9 cellular contexts compared by ENCODE assay signal in the genomic region with DNA sequence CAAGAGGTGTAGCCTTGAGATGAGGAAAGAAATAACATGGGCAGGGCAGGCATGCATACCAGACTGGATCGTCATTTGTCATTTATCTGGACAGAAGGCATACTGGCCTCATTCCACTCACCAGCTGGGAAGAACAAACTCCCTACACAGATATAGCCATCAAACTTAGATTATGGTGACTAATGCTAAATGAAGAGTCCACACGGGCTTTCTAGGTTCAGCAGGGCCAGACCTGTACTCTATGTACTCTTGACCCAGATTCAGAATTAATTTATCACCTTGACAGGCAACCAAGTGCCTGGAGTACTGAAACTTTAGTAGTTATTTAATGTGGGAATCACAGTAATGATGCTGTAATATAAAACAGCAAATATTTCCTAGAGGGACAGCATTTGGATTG. TPM values are rescaled to one million over a fixed set of nuclear protein-coding genes. Genes with fewer than 3 reads are reported as not detected.
DNase-seq lines count a peak whose midpoint lies in the region; ATAC-seq and TF ChIP-seq lines count a peak whose summit lies in the region.
"Had no signal": no experiment of that assay in that cellular context is flagged by ENCODE, and none has a peak within 500 bp of the region (broad histone marks: within the 10 kb centered on the region; RNA-seq: fewer than 3 reads in every experiment).

No MANE protein-coding gene starts in this region.

- no peak overlapping the region for H3K4me3 ChIP-seq in heart left ventricle
- H3K4me3 ChIP-seq in skeletal muscle cell (ENCODE audit: low read depth, low read length), result no peak overlapping the region

- no peak overlapping the region for H3K27ac Mint-ChIP-seq in endothelial cell (ENCODE audit: unreplicated experiment)

- TF ChIP-seq POLR2A in heart left ventricle (IDR thresholded peaks at IDR 0.05), result no peak

- no peaks in the 10 kb centered on the region for H3K36me3 ChIP-seq in heart left ventricle

- ATAC-seq in heart left ventricle, result peak; percentile 76 to 95 (median 91)
- ATAC-seq in HG03280 (IDR thresholded peaks at IDR 0.05; ENCODE audit: unreplicated experiment), result no peak

- TF ChIP-seq CTCF in heart left ventricle (IDR thresholded peaks at IDR 0.05) (no peak), endothelial cell (IDR thresholded peaks at IDR 0.05; ENCODE audit: unreplicated experiment) (no peak)

- intact Hi-C loops in heart left ventricle (cut with DNase I), result loop anchor here in 2 of 10 donors (2.0 to 5.0 kb wide), 2 partner anchors 60 to 183 kb away; no protein-coding TSS in a partner anchor

- peak overlapping the region in 7 of 12 donors; percentile 9 to 50 (median 21) for H3K27ac ChIP-seq in heart left ventricle

- WGBS in heart left ventricle, 4 donors, result 8 to 24% (median 13%) methylated on average over 2 of the region's 2 CpGs

- peaks cover 3% of the 10 kb centered on the region for H3K27me3 Mint-ChIP-seq in endothelial cell (ENCODE audit: unreplicated experiment)

- H3K36me3 Mint-ChIP-seq in endothelial cell (ENCODE audit: low read depth, unreplicated experiment), result no peaks in the 10 kb centered on the region
- H3K36me3 Mint-ChIP-seq: naive B cell had no signal

- H3K4me1 Mint-ChIP-seq in endothelial cell (ENCODE audit: unreplicated experiment), result peaks cover 12% of the 10 kb centered on the region

- peaks cover 4 to 41% (median 25%) of the 10 kb centered on the region in 12 donors for H3K4me1 ChIP-seq in heart left ventricle

- no peaks in the 10 kb centered on the region for H3K27me3 ChIP-seq in heart left ventricle

- no peaks in the 10 kb centered on the region for H3K9me3 Mint-ChIP-seq in endothelial cell (ENCODE audit: unreplicated experiment)
- H3K9me3 Mint-ChIP-seq: naive B cell had no signal

- peak; percentile 91 for DNase-seq in HCEC 1CT
- DNase-seq in SW 1271 (lab: John Stamatoyannopoulos, UW), result peak; percentile 52 to 92
- peak in 2 of 5 donors; percentile 30 to 63 for DNase-seq in heart left ventricle
- DNase-seq in skeletal muscle cell (ENCODE audit: low read depth), result peak; percentile 76
- no peak for DNase-seq in endothelial cell (ENCODE audit: low spot score)
- DNase-seq in NCI-H82 treated with DMSO at 0.1 percent for 48 hours (lab: John Stamatoyannopoulos, UW; ENCODE audit: unreplicated experiment), result no peak
- DNase-seq in NCI-H345 treated with DMSO at 0.1 percent for 48 hours (lab: John Stamatoyannopoulos, UW; ENCODE audit: unreplicated experiment), result no peak
- DNase-seq: naive B cell had no signal

- H3K4me3 Mint-ChIP-seq in endothelial cell (ENCODE audit: unreplicated experiment), result no peak overlapping the region
- H3K4me3 Mint-ChIP-seq: naive B cell had no signal

- no peaks in the 10 kb centered on the region for H3K9me3 ChIP-seq in heart left ventricle

RNA-seq across cellular contexts. Expression of a gene that starts 15.3 kb away (rescaled TPM):
- 100 to 1,000 TPM in 1 of 9 donors, 10 to 100 TPM in 8; 38.8 to 137 (median 49.9) TPM for total RNA-seq in heart left ventricle
- polyA plus RNA-seq in heart left ventricle, result 100 to 1,000 TPM in 1 of 2 donors, 10 to 100 TPM in 1; 23.8 to 100 TPM
- 102 TPM for total RNA-seq in endothelial cell (ENCODE audit: unreplicated experiment)

Comparison
In these comparisons a context has a peak if more than half of its experiments do, and no peak if none do; other contexts are left out.
1. DNase-seq: peak in HCEC 1CT (single experiment), SW 1271 (2 of 2) and skeletal muscle cell (single experiment); none in endothelial cell (single experiment), NCI-H82 treated with DMSO at 0.1 percent for 48 hours (single experiment) and NCI-H345 treated with DMSO at 0.1 percent for 48 hours (single experiment).